ENCODE assay signal across 8 cellular contexts in the genomic region with DNA sequence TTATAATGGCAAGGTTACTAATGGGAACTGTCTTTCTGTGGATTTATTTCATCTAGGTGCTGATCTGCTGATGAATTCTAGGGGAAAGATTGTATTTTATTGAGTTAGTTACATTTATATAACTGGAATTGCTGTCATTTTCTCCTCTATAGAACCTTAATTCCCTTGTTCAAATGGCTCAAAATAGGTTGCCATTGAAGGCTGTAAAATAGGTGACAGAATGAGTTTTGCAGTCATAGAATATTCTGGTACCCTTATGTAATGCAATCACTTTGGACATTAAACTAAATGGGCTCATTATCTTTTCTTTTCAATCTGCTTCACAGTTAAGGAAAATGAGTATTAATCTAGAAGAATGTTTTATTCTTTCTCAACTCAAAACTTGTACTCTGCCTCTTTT.
"Had no signal": no experiment of that assay in that cellular context is flagged by ENCODE, and none has a peak within 500 bp of the region (broad histone marks: within the 10 kb centered on the region; RNA-seq: fewer than 3 reads in every experiment).

No MANE protein-coding gene starts in this region.

- H3K27ac ChIP-seq: GM23248 had no signal

- H3K4me3 ChIP-seq: GM23248, GM23338, HAP-1 had no signal

- H2AFZ ChIP-seq: GM23248, GM23338 had no signal

- H3K9me3 ChIP-seq: HAP-1 had no signal

- H3K4me2 ChIP-seq: GM23338 had no signal

- DNase-seq: GM23248, GOT3, H7, H9, HCEC 1CT, HFFc6 had no signal

- H3K36me3 ChIP-seq: HAP-1 had no signal

- H3K9ac ChIP-seq: GM23248 had no signal
